Comparison of ENCODE assay signal across 16 cellular contexts in the genomic region with DNA sequence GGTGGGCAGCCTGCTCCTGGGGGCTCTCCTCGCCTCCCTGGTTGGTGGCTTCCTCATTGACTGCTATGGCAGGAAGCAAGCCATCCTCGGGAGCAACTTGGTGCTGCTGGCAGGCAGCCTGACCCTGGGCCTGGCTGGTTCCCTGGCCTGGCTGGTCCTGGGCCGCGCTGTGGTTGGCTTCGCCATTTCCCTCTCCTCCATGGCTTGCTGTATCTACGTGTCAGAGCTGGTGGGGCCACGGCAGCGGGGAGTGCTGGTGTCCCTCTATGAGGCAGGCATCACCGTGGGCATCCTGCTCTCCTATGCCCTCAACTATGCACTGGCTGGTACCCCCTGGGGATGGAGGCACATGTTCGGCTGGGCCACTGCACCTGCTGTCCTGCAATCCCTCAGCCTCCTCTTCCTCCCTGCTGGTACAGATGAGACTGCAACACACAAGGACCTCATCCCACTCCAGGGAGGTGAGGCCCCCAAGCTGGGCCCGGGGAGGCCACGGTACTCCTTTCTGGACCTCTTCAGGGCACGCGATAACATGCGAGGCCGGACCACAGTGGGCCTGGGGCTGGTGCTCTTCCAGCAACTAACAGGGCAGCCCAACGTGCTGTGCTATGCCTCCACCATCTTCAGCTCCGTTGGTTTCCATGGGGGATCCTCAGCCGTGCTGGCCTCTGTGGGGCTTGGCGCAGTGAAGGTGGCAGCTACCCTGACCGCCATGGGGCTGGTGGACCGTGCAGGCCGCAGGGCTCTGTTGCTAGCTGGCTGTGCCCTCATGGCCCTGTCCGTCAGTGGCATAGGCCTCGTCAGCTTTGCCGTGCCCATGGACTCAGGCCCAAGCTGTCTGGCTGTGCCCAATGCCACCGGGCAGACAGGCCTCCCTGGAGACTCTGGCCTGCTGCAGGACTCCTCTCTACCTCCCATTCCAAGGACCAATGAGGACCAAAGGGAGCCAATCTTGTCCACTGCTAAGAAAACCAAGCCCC. TPM values are rescaled to one million over a fixed set of nuclear protein-coding genes. Genes with fewer than 3 reads are reported as not detected.
DNase-seq lines count a peak whose midpoint lies in the region; ATAC-seq and TF ChIP-seq lines count a peak whose summit lies in the region.
"Had no signal": no experiment of that assay in that cellular context is flagged by ENCODE, and none has a peak within 500 bp of the region (broad histone marks: within the 10 kb centered on the region; RNA-seq: fewer than 3 reads in every experiment).

No MANE protein-coding gene starts in this region.

- TF ChIP-seq CTCF in mucosa of descending colon (IDR thresholded peaks at IDR 0.05): no peak
- TF ChIP-seq CTCF in upper lobe of right lung (IDR thresholded peaks at IDR 0.05): no peak

- 95% methylated on average over 27 of the region's 27 CpGs for WGBS in right cardiac atrium

- H3K27ac ChIP-seq in right cardiac atrium (ENCODE audit: low read length) (no peak overlapping the region), upper lobe of right lung (no peak overlapping the region), substantia nigra (ENCODE audit: low read depth, low read length, poor library complexity, severe bottlenecking) (no peak overlapping the region)
- H3K27ac ChIP-seq: 22Rv1 had no signal

- H3K27me3 ChIP-seq in right cardiac atrium (ENCODE audit: control insufficient read depth, insufficient read depth) (no peaks in the 10 kb centered on the region), upper lobe of right lung (no peaks in the 10 kb centered on the region)

- no peaks in the 10 kb centered on the region for H3K9me3 ChIP-seq in right cardiac atrium (ENCODE audit: control insufficient read depth, low read length)
- no peaks in the 10 kb centered on the region for H3K9me3 ChIP-seq in mucosa of descending colon
- H3K9me3 ChIP-seq in upper lobe of right lung: peaks cover 4% of the 10 kb centered on the region

- DNase-seq in right cardiac atrium (no peak), Right ventricle myocardium superior (no peak), mucosa of descending colon (no peak), upper lobe of right lung (no peak), substantia nigra (lab: John Stamatoyannopoulos, UW) (no peak)
- no peak for DNase-seq in activated T-cell treated with anti-CD3 and anti-CD28 coated beads, Interleukin-2, amount 50 U/mL, for 48 hours
- no peak for DNase-seq in stimulated activated CD4-positive, alpha-beta T cell treated with anti-CD3 and anti-CD28 coated beads, Interleukin-4, amount 100 ng/mL, for 1 hour
- DNase-seq: Caco-2; CD8-positive, alpha-beta memory T cell; GF-D8; GOT3; HCEC 1CT; HFFc6 had no signal

- intact Hi-C loops in right cardiac atrium (cut with DNase I): no loop called here
- intact Hi-C loops in Right ventricle myocardium superior (cut with DNase I): no loop called here
- intact Hi-C loops in mucosa of descending colon (cut with DNase I, micrococcal nuclease): no loop called here
- intact Hi-C loops in upper lobe of right lung (cut with DNase I): no loop called here

- H3K4me1 ChIP-seq in right cardiac atrium (ENCODE audit: control insufficient read depth, insufficient read depth, low read length) (no peaks in the 10 kb centered on the region), mucosa of descending colon (ENCODE audit: low read depth) (no peaks in the 10 kb centered on the region), upper lobe of right lung (no peaks in the 10 kb centered on the region)
- H3K4me1 ChIP-seq: Caco-2 had no signal

- H3K4me3 ChIP-seq in right cardiac atrium (ENCODE audit: low read length) (no peak overlapping the region), mucosa of descending colon (no peak overlapping the region), upper lobe of right lung (no peak overlapping the region)

- ATAC-seq in right cardiac atrium (peak; percentile 16 to 18), Right ventricle myocardium superior (ENCODE audit: poor library complexity) (no peak), mucosa of descending colon (peak; percentile 8), upper lobe of right lung (peak; percentile 11)

- H3K36me3 ChIP-seq in mucosa of descending colon (ENCODE audit: low read depth) (no peaks in the 10 kb centered on the region), upper lobe of right lung (no peaks in the 10 kb centered on the region)

RNA-seq across cellular contexts. Expression of gene SLC2A10, which starts 16.0 kb away (rescaled TPM):
- total RNA-seq in right cardiac atrium (1 to 10 TPM; 6.7 to 8.5 (median 7.6) TPM), Right ventricle myocardium superior (2.6 TPM), mucosa of descending colon (10 to 100 TPM; 13.4 to 37.5 (median 26.3) TPM), upper lobe of right lung (17.7 TPM)
- polyA plus RNA-seq in right cardiac atrium: 4.6 TPM
- total RNA-seq: A673; CD8-positive, alpha-beta memory T cell had no signal
- polyA plus RNA-seq: CD14-positive monocyte had no signal

RNA-seq across cellular contexts. Expression of gene TP53RK, which starts 36.2 kb away (rescaled TPM):
- total RNA-seq in right cardiac atrium (1 to 10 TPM; 8.5 to 9.9 (median 9.3) TPM), Right ventricle myocardium superior (5.0 TPM), mucosa of descending colon (10 to 100 TPM in 1 of 3 donors, 1 to 10 TPM in 2; 7.8 to 10.4 (median 8.2) TPM), upper lobe of right lung (13.3 TPM)
- polyA plus RNA-seq in right cardiac atrium: 6.8 TPM
